In the genomic region with DNA sequence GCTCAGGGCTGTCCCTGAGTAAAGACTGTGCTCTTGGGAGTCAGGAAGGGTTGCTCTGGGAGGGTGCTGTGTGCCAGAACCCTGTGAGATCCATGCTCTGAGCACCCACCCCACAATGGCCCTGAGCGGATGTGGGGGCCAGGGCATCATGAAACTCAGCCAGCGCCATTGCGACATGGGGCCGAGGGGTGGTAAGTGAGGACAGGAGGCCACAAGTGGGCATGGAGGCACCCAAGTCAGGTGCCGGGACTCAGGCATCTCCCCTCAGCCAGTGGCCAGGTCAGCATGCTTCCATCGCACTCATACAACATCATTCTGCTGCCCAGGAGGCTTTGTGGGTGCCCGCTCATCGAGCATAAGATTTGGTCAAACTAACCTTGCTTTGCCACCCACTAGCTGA, we compare ENCODE assay signal across 1 cellular context.
TF ChIP-seq lines count a peak whose summit lies in the region.

No MANE protein-coding gene starts in this region.

TF ChIP-seq in HepG2, 621 proteins besides CTCF, POLR2A, EP300 and RAD21:
- TF ChIP-seq, protein P1, sequence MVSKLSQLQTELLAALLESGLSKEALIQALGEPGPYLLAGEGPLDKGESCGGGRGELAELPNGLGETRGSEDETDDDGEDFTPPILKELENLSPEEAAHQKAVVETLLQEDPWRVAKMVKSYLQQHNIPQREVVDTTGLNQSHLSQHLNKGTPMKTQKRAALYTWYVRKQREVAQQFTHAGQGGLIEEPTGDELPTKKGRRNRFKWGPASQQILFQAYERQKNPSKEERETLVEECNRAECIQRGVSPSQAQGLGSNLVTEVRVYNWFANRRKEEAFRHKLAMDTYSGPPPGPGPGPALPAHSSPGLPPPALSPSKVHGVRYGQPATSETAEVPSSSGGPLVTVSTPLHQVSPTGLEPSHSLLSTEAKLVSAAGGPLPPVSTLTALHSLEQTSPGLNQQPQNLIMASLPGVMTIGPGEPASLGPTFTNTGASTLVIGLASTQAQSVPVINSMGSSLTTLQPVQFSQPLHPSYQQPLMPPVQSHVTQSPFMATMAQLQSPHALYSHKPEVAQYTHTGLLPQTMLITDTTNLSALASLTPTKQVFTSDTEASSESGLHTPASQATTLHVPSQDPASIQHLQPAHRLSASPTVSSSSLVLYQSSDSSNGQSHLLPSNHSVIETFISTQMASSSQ (IDR thresholded peaks at IDR 0.05; ENCODE audit: low read depth) = no peak
- TF ChIP-seq, protein P1 (CRISPR knock-in tag; IDR thresholded peaks at IDR 0.05; ENCODE audit: borderline replicate concordance) = no peak
- no peak for TF ChIP-seq KLF13 (CRISPR knock-in tag; IDR thresholded peaks at IDR 0.05)
- peak; percentile 15; the same call in 1 of the 2 replicates for TF ChIP-seq CEBPB (IDR thresholded peaks at IDR 0.05; ENCODE audit: borderline replicate concordance, low read depth, low read length)
- TF ChIP-seq, protein P2, sequence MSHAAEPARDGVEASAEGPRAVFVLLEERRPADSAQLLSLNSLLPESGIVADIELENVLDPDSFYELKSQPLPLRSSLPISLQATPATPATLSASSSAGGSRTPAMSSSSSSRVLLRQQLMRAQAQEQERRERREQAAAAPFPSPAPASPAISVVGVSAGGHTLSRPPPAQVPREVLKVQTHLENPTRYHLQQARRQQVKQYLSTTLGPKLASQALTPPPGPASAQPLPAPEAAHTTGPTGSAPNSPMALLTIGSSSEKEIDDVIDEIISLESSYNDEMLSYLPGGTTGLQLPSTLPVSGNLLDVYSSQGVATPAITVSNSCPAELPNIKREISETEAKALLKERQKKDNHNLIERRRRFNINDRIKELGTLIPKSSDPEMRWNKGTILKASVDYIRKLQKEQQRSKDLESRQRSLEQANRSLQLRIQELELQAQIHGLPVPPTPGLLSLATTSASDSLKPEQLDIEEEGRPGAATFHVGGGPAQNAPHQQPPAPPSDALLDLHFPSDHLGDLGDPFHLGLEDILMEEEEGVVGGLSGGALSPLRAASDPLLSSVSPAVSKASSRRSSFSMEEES (CRISPR knock-in tag; IDR thresholded peaks at IDR 0.05) = no peak
TF ChIP-seq in HepG2: peak in this region for 1.
